1 cellular context compared by ENCODE assay signal in the genomic region with DNA sequence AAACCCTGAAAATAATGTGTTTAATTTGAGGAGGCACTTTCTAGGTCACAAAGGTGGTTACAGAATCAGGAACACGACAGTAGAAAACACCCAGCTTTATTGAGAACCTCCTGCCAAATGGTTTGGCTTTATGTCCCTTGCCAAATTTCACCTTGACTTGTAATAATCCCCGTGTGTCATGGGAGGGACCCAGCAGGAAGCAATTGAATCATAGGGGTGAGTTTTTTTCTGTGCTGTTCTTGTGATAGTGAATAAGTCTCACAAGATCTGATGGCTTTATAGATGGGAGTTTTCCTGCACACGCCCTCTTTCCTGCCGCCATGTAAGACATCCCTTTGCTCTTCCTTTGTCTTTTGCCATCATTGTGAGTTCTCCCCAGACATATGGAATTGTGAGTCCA.
TF ChIP-seq lines count a peak whose summit lies in the region.

No MANE protein-coding gene starts in this region.

TF ChIP-seq in HepG2, 621 proteins besides CTCF, POLR2A, EP300 and RAD21:
- TF ChIP-seq NCOA1 (CRISPR knock-in tag; IDR thresholded peaks at IDR 0.05) (no peak), ZNF747 (CRISPR knock-in tag; IDR thresholded peaks at IDR 0.05; ENCODE audit: borderline replicate concordance) (no peak), AKAP8 (CRISPR knock-in tag; IDR thresholded peaks at IDR 0.05) (no peak), ZNF883 (CRISPR knock-in tag; IDR thresholded peaks at IDR 0.05; ENCODE audit: not compliant biosample characterization) (no peak), CBX5 (CRISPR knock-in tag; IDR thresholded peaks at IDR 0.05; ENCODE audit: borderline replicate concordance) (no peak), ZNF563 (CRISPR knock-in tag; IDR thresholded peaks at IDR 0.05) (no peak)
- TF ChIP-seq, protein P1, sequence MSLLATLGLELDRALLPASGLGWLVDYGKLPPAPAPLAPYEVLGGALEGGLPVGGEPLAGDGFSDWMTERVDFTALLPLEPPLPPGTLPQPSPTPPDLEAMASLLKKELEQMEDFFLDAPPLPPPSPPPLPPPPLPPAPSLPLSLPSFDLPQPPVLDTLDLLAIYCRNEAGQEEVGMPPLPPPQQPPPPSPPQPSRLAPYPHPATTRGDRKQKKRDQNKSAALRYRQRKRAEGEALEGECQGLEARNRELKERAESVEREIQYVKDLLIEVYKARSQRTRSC (CRISPR knock-in tag; IDR thresholded peaks at IDR 0.05; ENCODE audit: low read depth) = no peak
- TF ChIP-seq, protein P2, sequence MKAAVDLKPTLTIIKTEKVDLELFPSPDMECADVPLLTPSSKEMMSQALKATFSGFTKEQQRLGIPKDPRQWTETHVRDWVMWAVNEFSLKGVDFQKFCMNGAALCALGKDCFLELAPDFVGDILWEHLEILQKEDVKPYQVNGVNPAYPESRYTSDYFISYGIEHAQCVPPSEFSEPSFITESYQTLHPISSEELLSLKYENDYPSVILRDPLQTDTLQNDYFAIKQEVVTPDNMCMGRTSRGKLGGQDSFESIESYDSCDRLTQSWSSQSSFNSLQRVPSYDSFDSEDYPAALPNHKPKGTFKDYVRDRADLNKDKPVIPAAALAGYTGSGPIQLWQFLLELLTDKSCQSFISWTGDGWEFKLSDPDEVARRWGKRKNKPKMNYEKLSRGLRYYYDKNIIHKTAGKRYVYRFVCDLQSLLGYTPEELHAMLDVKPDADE (CRISPR knock-in tag; IDR thresholded peaks at IDR 0.05) = no peak
- TF ChIP-seq, protein P3, sequence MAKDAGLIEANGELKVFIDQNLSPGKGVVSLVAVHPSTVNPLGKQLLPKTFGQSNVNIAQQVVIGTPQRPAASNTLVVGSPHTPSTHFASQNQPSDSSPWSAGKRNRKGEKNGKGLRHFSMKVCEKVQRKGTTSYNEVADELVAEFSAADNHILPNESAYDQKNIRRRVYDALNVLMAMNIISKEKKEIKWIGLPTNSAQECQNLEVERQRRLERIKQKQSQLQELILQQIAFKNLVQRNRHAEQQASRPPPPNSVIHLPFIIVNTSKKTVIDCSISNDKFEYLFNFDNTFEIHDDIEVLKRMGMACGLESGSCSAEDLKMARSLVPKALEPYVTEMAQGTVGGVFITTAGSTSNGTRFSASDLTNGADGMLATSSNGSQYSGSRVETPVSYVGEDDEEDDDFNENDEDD (CRISPR knock-in tag; IDR thresholded peaks at IDR 0.05; ENCODE audit: borderline replicate concordance) = no peak
TF ChIP-seq in HepG2: peak in this region for 0.
